ENCODE assay signal across 8 cellular contexts in genomic region chr2:74334931-74335333, GRCh38. TPM values are rescaled to one million over a fixed set of nuclear protein-coding genes. Genes with fewer than 3 reads are reported as not detected.
DNase-seq lines count a peak whose midpoint lies in the region; ATAC-seq, FAIRE-seq and TF ChIP-seq lines count a peak whose summit lies in the region.

No MANE protein-coding gene starts in this region.

- dilution Hi-C loops in keratinocyte (cut with MboI; ENCODE audit: extremely low pct_ligation_motif_present, low sequenced_read_pairs): no loop called here

- H3K4me3 ChIP-seq in A673 (ENCODE audit: low read depth, low read length, poor library complexity, severe bottlenecking) (no peak overlapping the region), bronchial epithelial cell (ENCODE audit: low read depth, low read length) (no peak overlapping the region), keratinocyte (ENCODE audit: control insufficient read depth in 2 of 3, extremely low read depth in 1 of 3, insufficient read depth in 2 of 3, low read depth in 1 of 3, low read length in 3 of 3) (no peak overlapping the region)

- no peak overlapping the region for H3K27ac Mint-ChIP-seq in activated B cell treated with CpG ODN at 0.5 μM for 24 hours

- H2AFZ ChIP-seq in keratinocyte (ENCODE audit: control insufficient read depth, low read length): no peak overlapping the region

- no peaks in the 10 kb centered on the region for H3K36me3 ChIP-seq in A673 (ENCODE audit: insufficient read depth, low read length, poor library complexity, severe bottlenecking)
- H3K36me3 ChIP-seq in bronchial epithelial cell (ENCODE audit: control insufficient read depth, insufficient read depth, low read length): no peaks in the 10 kb centered on the region
- no peaks in the 10 kb centered on the region for H3K36me3 ChIP-seq in keratinocyte (ENCODE audit: control insufficient read depth in 2 of 2, extremely low read depth in 1 of 2, insufficient read depth in 2 of 2, low read length in 2 of 2)

- H3K27me3 ChIP-seq in A673 (replicated peaks; ENCODE audit: insufficient read depth, low read depth, low read length, poor library complexity) (no peaks in the 10 kb centered on the region), bronchial epithelial cell (ENCODE audit: control insufficient read depth, insufficient read depth, low read length) (no peaks in the 10 kb centered on the region), keratinocyte (ENCODE audit: control insufficient read depth, extremely low read depth, insufficient read depth, low read length) (no peaks in the 10 kb centered on the region)

- intact Hi-C loops in A673 (cut with micrococcal nuclease; ENCODE audit: unreplicated experiment) (loop anchor here (1.0 to 10.0 kb wide), 3 partner anchors 84 to 511 kb away; no protein-coding TSS in a partner anchor), activated B cell treated with CpG ODN at 0.5 μM for 24 hours (cut with micrococcal nuclease) (loop anchor here (1.0 to 5.0 kb wide), 7 partner anchors 68 to 511 kb away; partner anchors contain the start of gene BOLA3)

- FAIRE-seq in bronchial epithelial cell (lab: Jason Lieb, UNC) (no peak), keratinocyte (lab: Jason Lieb, UNC) (peak; percentile 64)

- CTCF ChIA-PET in A673 (lab: Charles Lee): interaction anchor here (0.5 to 1.6 kb wide), 15 partner anchors 10 to 655 kb away, joined by 3 to 14 read pairs (median 4); no protein-coding TSS in a partner anchor
- CTCF ChIA-PET in activated B cell treated with CpG ODN at 0.5 μM for 24 hours (lab: Charles Lee): interaction anchor here (0.6 to 5.2 kb wide), 46 partner anchors 9 to 511 kb away, joined by 3 to 114 read pairs (median 3); partner anchors contain the start of genes BOLA3, MOB1A, MTHFD2 and SLC4A5

- no peaks in the 10 kb centered on the region for H3K9me1 ChIP-seq in keratinocyte (ENCODE audit: control insufficient read depth, extremely low read depth, insufficient read depth, low read length)

- no peaks in the 10 kb centered on the region for H3K9me3 Mint-ChIP-seq in activated B cell treated with CpG ODN at 0.5 μM for 24 hours

- H3K4me3 Mint-ChIP-seq in activated B cell treated with CpG ODN at 0.5 μM for 24 hours: no peak overlapping the region

- peak; percentile 89 for TF ChIP-seq CTCF in A673 (conservative IDR thresholded peaks at IDR 0.05; ENCODE audit: low read depth, low read length)
- TF ChIP-seq CTCF in activated B cell treated with CpG ODN at 0.5 μM for 24 hours (IDR thresholded peaks at IDR 0.05): peak; percentile 96
- TF ChIP-seq CTCF in bronchial epithelial cell (IDR thresholded peaks at IDR 0.05; ENCODE audit: insufficient read depth, low read length, severe bottlenecking): peak; percentile 90
- peak; percentile 91 to 94 (median 92) for TF ChIP-seq CTCF in keratinocyte (optimal IDR thresholded peaks at IDR 0.05 in 1 of 3, IDR thresholded peaks at IDR 0.05 in 1 of 3, conservative IDR thresholded peaks at IDR 0.05 in 1 of 3; ENCODE audit: extremely low read depth in 1 of 3, insufficient read depth in 2 of 3, low read length in 3 of 3)

- ATAC-seq in GM18868 (IDR thresholded peaks at IDR 0.05; ENCODE audit: unreplicated experiment): peak; percentile 49
- ATAC-seq in activated B cell treated with CpG ODN at 0.5 μM for 24 hours (ENCODE audit: low read depth): peak; percentile 66
- ATAC-seq in HG02870 (IDR thresholded peaks at IDR 0.05; ENCODE audit: unreplicated experiment): no peak

- POLR2A ChIA-PET in A673 (lab: Charles Lee; ENCODE audit: low non-redundant PET) (no interaction called here), activated B cell treated with CpG ODN at 0.5 μM for 24 hours (lab: Charles Lee) (interaction anchor here (0.7 to 1.9 kb wide), 4 partner anchors 10 to 506 kb away, joined by 4 to 6 read pairs (median 4); partner anchors contain the start of genes MOB1A and STAMBP)

- H3K27ac ChIP-seq in A673 (ENCODE audit: low read depth, low read length, poor library complexity, severe bottlenecking) (no peak overlapping the region), keratinocyte (ENCODE audit: control insufficient read depth, insufficient read depth, low read length) (no peak overlapping the region)

- H3K36me3 Mint-ChIP-seq in activated B cell treated with CpG ODN at 0.5 μM for 24 hours (ENCODE audit: low read depth): peaks cover 4% of the 10 kb centered on the region

- DNase-seq in A673 (ENCODE audit: low spot score) (peak; percentile 78), NCI-H2107 treated with DMSO at 0.1 percent for 48 hours (lab: John Stamatoyannopoulos, UW; ENCODE audit: unreplicated experiment) (peak; percentile 6), activated B cell treated with CpG ODN at 0.5 μM for 24 hours (peak; percentile 62), bronchial epithelial cell (ENCODE audit: low read depth) (peak; percentile 54), keratinocyte (ENCODE audit: low read depth, low spot score) (peak; percentile 33)
- peak; percentile 59 to 74 (median 70) for DNase-seq in stimulated activated CD4-positive, alpha-beta T cell treated with anti-CD3 and anti-CD28 coated beads, Interleukin-1b, Interleukin-23, amount 100 ng/mL, for 24 hours (ENCODE audit: low read depth in 4 of 4, low spot score in 1 of 4)

- BruUV-seq in A673 (replicated peaks; lab: Mats Ljungman, UMichigan): no TSS peak

- H3K4me1 ChIP-seq in A673 (ENCODE audit: insufficient read depth, low read length, poor library complexity, severe bottlenecking) (no peaks in the 10 kb centered on the region), keratinocyte (ENCODE audit: control insufficient read depth, extremely low read depth, insufficient read depth, low read length) (no peaks in the 10 kb centered on the region)

- H3K79me2 ChIP-seq in keratinocyte (ENCODE audit: control insufficient read depth, insufficient read depth, low read length): no peaks in the 10 kb centered on the region

- no peak overlapping the region for H3K4me2 ChIP-seq in keratinocyte (ENCODE audit: control insufficient read depth, extremely low read depth, insufficient read depth, low read depth, low read length)

- H3K9me3 ChIP-seq in A673 (ENCODE audit: low read depth, low read length, poor library complexity, severe bottlenecking): no peaks in the 10 kb centered on the region
- H3K9me3 ChIP-seq in keratinocyte (ENCODE audit: control insufficient read depth, low read depth, low read length): no peaks in the 10 kb centered on the region

- H4K20me1 ChIP-seq in keratinocyte (ENCODE audit: control insufficient read depth, extremely low read depth, insufficient read depth, low read length): no peaks in the 10 kb centered on the region

- H3K4me1 Mint-ChIP-seq in activated B cell treated with CpG ODN at 0.5 μM for 24 hours: no peaks in the 10 kb centered on the region

- H3K27me3 Mint-ChIP-seq in activated B cell treated with CpG ODN at 0.5 μM for 24 hours: no peaks in the 10 kb centered on the region

- no peak overlapping the region for H3K9ac ChIP-seq in keratinocyte (ENCODE audit: control insufficient read depth, extremely low read depth, insufficient read depth, low read length)

RNA-seq across cellular contexts. Expression of gene SLC4A5, which starts 8.3 kb away (rescaled TPM):
- total RNA-seq in A673 (2021) (0.94 and 1.8 TPM in 2 replicates), activated B cell treated with CpG ODN at 0.5 μM for 24 hours (5.4 and 5.9 TPM in 2 replicates), bronchial epithelial cell (under 0.01 and 0.90 TPM in 2 replicates)
- polyA plus RNA-seq in keratinocyte: 0.08 to 0.45 TPM (median 0.22 TPM) in 3 replicates
- polyA plus RNA-seq in keratinocyte (2011; ENCODE audit: low read depth): 0.26 TPM
- 0.17 and 0.22 TPM in 2 replicates for polyA plus RNA-seq in keratinocyte (2011; cell fraction: cytosol; rRNA removed)
- polyA plus RNA-seq in keratinocyte (2011; cell fraction: nucleus; rRNA removed): 1.3 and 1.8 TPM in 2 replicates
- polyA plus RNA-seq in keratinocyte (2012; ENCODE audit: low replicate concordance): 0.25 and 1.3 TPM in 2 replicates
- polyA minus RNA-seq in keratinocyte: 0.35 to 1.6 TPM (median 0.43 TPM) in 3 replicates
- polyA minus RNA-seq in keratinocyte (2011; cell fraction: cytosol; rRNA and poly(A)+ RNA removed): not detected
- 0.53 and 0.93 TPM in 2 replicates for polyA minus RNA-seq in keratinocyte (2011; cell fraction: nucleus; rRNA and poly(A)+ RNA removed)

RNA-seq across cellular contexts. Expression of gene DCTN1, which starts 45.2 kb away (rescaled TPM):
- total RNA-seq in A673 (2021) (172 and 177 TPM in 2 replicates), activated B cell treated with CpG ODN at 0.5 μM for 24 hours (122 and 137 TPM in 2 replicates), bronchial epithelial cell (65.8 and 79.8 TPM in 2 replicates)
- polyA plus RNA-seq in keratinocyte: 110 to 137 TPM (median 119 TPM) in 3 replicates
- polyA plus RNA-seq in keratinocyte (2011; ENCODE audit: low read depth): 162 TPM
- polyA plus RNA-seq in keratinocyte (2011; cell fraction: cytosol; rRNA removed): 91.3 and 130 TPM in 2 replicates
- 171 and 192 TPM in 2 replicates for polyA plus RNA-seq in keratinocyte (2011; cell fraction: nucleus; rRNA removed)
- 72.4 and 183 TPM in 2 replicates for polyA plus RNA-seq in keratinocyte (2012; ENCODE audit: low replicate concordance)
- polyA minus RNA-seq in keratinocyte: 237 to 511 TPM (median 326 TPM) in 3 replicates
- 172 TPM for polyA minus RNA-seq in keratinocyte (2011; cell fraction: cytosol; rRNA and poly(A)+ RNA removed)
- 132 and 192 TPM in 2 replicates for polyA minus RNA-seq in keratinocyte (2011; cell fraction: nucleus; rRNA and poly(A)+ RNA removed)

Comparison
In these comparisons a context has a peak if more than half of its experiments do, and no peak if none do; other contexts are left out.
1. DNase-seq: peak in every context shown above with its lines; median percentile 78 in A673; 70 in stimulated activated CD4-positive, alpha-beta T cell treated with anti-CD3 and anti-CD28 coated beads, Interleukin-1b, Interleukin-23, amount 100 ng/mL, for 24 hours; 62 in activated B cell treated with CpG ODN at 0.5 μM for 24 hours; 54 in bronchial epithelial cell; 33 in keratinocyte; 6 in NCI-H2107 treated with DMSO at 0.1 percent for 48 hours.